Comparison of ENCODE assay signal across 17 cellular contexts in the genomic region with DNA sequence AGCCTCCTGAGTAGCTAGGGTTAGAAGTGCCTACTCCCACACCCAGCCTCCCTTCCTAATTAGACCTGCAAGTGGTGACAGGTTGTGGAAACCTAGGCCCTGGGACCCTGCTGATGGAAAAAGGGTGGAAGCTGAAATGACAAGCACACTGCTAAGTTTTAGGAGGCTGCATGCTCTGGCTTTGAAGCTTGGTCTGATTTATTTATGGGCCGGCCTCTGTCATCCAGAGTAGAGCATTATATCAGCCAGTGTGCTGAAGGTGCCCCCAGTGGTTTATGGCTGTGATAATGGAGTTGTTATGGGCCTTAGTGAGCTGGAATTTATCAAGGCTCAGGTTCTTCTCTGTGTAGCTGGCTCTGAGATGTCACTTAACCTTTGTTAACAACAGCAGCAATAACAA.
DNase-seq lines count a peak whose midpoint lies in the region; TF ChIP-seq lines count a peak whose summit lies in the region.
"Had no signal": no experiment of that assay in that cellular context is flagged by ENCODE, and none has a peak within 500 bp of the region (broad histone marks: within the 10 kb centered on the region; RNA-seq: fewer than 3 reads in every experiment).

No MANE protein-coding gene starts in this region.

- no peak overlapping the region for H3K27ac Mint-ChIP-seq in CD8-positive, alpha-beta memory T cell
- H3K27ac Mint-ChIP-seq: CD8-positive, alpha-beta T cell; HFFc6 had no signal

- H2AFZ ChIP-seq in hepatocyte (no peak overlapping the region), parathyroid adenoma (peak overlapping the region; percentile 20)

- H3K4me3 ChIP-seq in hepatocyte (no peak overlapping the region), parathyroid adenoma (ENCODE audit: low read depth, low read length) (no peak overlapping the region)
- H3K4me3 ChIP-seq in CD8-positive, alpha-beta memory T cell (ENCODE audit: low read length) = no peak overlapping the region
- H3K4me3 ChIP-seq: GM12878 had no signal

- 47% methylated on average over 1 of the region's 1 CpG for WGBS in hepatocyte (ENCODE audit: low lambda C conversion rate, missing lambda C conversion rate)

- H3K36me3 Mint-ChIP-seq in CD8-positive, alpha-beta memory T cell = peaks cover 0 to 4% (median 0%) of the 10 kb centered on the region in 3 donors
- H3K36me3 Mint-ChIP-seq: CD4-positive, CD25-positive, alpha-beta regulatory T cell; CD8-positive, alpha-beta T cell had no signal

- peaks cover 12 to 16% of the 10 kb centered on the region in 2 donors for H3K27me3 Mint-ChIP-seq in CD8-positive, alpha-beta memory T cell

- no peak for TF ChIP-seq CTCF in hepatocyte (IDR thresholded peaks at IDR 0.05; ENCODE audit: poor library complexity)
- TF ChIP-seq CTCF in parathyroid adenoma (IDR thresholded peaks at IDR 0.05) = no peak

- H3K27me3 ChIP-seq in hepatocyte (no peaks in the 10 kb centered on the region), parathyroid adenoma (ENCODE audit: control insufficient read depth, insufficient read depth, low read length) (no peaks in the 10 kb centered on the region)
- no peaks in the 10 kb centered on the region for H3K27me3 ChIP-seq in CD8-positive, alpha-beta memory T cell (ENCODE audit: insufficient read depth, low read length, poor library complexity, severe bottlenecking)

- H3K27ac ChIP-seq in hepatocyte (no peak overlapping the region), parathyroid adenoma (no peak overlapping the region)
- H3K27ac ChIP-seq in CD8-positive, alpha-beta memory T cell (ENCODE audit: low read depth, low read length) = no peak overlapping the region
- H3K27ac ChIP-seq: C4-2B had no signal

- H3K9me3 Mint-ChIP-seq in CD8-positive, alpha-beta memory T cell = no peaks in the 10 kb centered on the region
- H3K9me3 Mint-ChIP-seq: CD8-positive, alpha-beta T cell had no signal

- H3K79me2 ChIP-seq in hepatocyte = no peaks in the 10 kb centered on the region
- no peaks in the 10 kb centered on the region for H3K79me2 ChIP-seq in parathyroid adenoma

- H3K4me2 ChIP-seq in hepatocyte (no peak overlapping the region), parathyroid adenoma (ENCODE audit: low read length) (no peak overlapping the region)

- DNase-seq in HEK293T (ENCODE audit: extremely low spot score) (peak; percentile 27), hepatocyte (ENCODE audit: low spot score) (peak; percentile 38), Kasumi-1 (lab: John Stamatoyannopoulos, UW) (no peak), T-helper 1 cell (no peak)
- DNase-seq in CD8-positive, alpha-beta memory T cell = no peak
- DNase-seq: CD4-positive, CD25-positive, alpha-beta regulatory T cell; CD8-positive, alpha-beta T cell; DMS 273 treated with DMSO at 0.1 percent for 48 hours; DMS79; EL; GDM1; GOT3; HCEC 1CT; HFFc6 had no signal

- H4K20me1 ChIP-seq in hepatocyte (ENCODE audit: insufficient read depth, poor library complexity, severe bottlenecking) = no peaks in the 10 kb centered on the region

- no peak overlapping the region for H3K9ac ChIP-seq in parathyroid adenoma

- H3K4me1 ChIP-seq in hepatocyte (ENCODE audit: insufficient read depth) = no peaks in the 10 kb centered on the region
- H3K4me1 ChIP-seq in parathyroid adenoma = peaks cover 11% of the 10 kb centered on the region
- H3K4me1 ChIP-seq in CD8-positive, alpha-beta memory T cell (ENCODE audit: insufficient read depth, low read length) = no peaks in the 10 kb centered on the region

- no peaks in the 10 kb centered on the region for H3K9me2 ChIP-seq in hepatocyte (replicated peaks; ENCODE audit: insufficient read depth)

- H3K9me3 ChIP-seq in hepatocyte (ENCODE audit: low read depth) (no peaks in the 10 kb centered on the region), parathyroid adenoma (ENCODE audit: control insufficient read depth, low read length) (no peaks in the 10 kb centered on the region)
- no peaks in the 10 kb centered on the region for H3K9me3 ChIP-seq in CD8-positive, alpha-beta memory T cell (ENCODE audit: low read length)

- POLR2A ChIA-PET in HEK293T (lab: Yijun Ruan, JAX) = interaction anchor here (0.6 to 1.7 kb wide), 2 partner anchors 14 to 64 kb away, joined by 3 to 4 read pairs; no protein-coding TSS in a partner anchor
- POLR2A ChIA-PET in CD8-positive, alpha-beta memory T cell (lab: Charles Lee) = no interaction called here

- CTCF ChIA-PET in HEK293T (lab: Yijun Ruan, JAX) = interaction anchor here (0.6 to 1.1 kb wide), 3 partner anchors 11 to 59 kb away, joined by 3 to 5 read pairs (median 3); no protein-coding TSS in a partner anchor
- CTCF ChIA-PET in CD8-positive, alpha-beta memory T cell (lab: Charles Lee) = no interaction called here

- H3K36me3 ChIP-seq in hepatocyte (replicated peaks; ENCODE audit: insufficient read depth, low read depth) (no peaks in the 10 kb centered on the region), parathyroid adenoma (ENCODE audit: control insufficient read depth, insufficient read depth, low read length) (no peaks in the 10 kb centered on the region)
- no peaks in the 10 kb centered on the region for H3K36me3 ChIP-seq in CD8-positive, alpha-beta memory T cell (ENCODE audit: insufficient read depth, low read length)

- no peak overlapping the region for H3K4me3 Mint-ChIP-seq in CD8-positive, alpha-beta memory T cell
- H3K4me3 Mint-ChIP-seq: CD4-positive, CD25-positive, alpha-beta regulatory T cell; CD8-positive, alpha-beta T cell; HFFc6 had no signal

- no peaks in the 10 kb centered on the region for H3K4me1 Mint-ChIP-seq in CD8-positive, alpha-beta memory T cell
- H3K4me1 Mint-ChIP-seq: CD4-positive, CD25-positive, alpha-beta regulatory T cell had no signal

TF ChIP-seq in HEK293T, 16 proteins besides CTCF, POLR2A, EP300 and RAD21:
- TF ChIP-seq, protein P1, sequence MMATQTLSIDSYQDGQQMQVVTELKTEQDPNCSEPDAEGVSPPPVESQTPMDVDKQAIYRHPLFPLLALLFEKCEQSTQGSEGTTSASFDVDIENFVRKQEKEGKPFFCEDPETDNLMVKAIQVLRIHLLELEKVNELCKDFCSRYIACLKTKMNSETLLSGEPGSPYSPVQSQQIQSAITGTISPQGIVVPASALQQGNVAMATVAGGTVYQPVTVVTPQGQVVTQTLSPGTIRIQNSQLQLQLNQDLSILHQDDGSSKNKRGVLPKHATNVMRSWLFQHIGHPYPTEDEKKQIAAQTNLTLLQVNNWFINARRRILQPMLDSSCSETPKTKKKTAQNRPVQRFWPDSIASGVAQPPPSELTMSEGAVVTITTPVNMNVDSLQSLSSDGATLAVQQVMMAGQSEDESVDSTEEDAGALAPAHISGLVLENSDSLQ (IDR thresholded peaks at IDR 0.05) = peak; percentile 55
- TF ChIP-seq ARNT (IDR thresholded peaks at IDR 0.05) = no peak

Comparison
In these comparisons a context has a peak if more than half of its experiments do, and no peak if none do; other contexts are left out.
1. DNase-seq: peak in HEK293T (single experiment) and hepatocyte (single experiment); none in Kasumi-1 (0 of 2), CD8-positive, alpha-beta memory T cell (0 of 5) and T-helper 1 cell (0 of 5).